In genomic region chr12:49567302-49567610, GRCh38 we compare ENCODE assay signal across 1 cellular context.
TF ChIP-seq lines count a peak whose summit lies in the region.

No MANE protein-coding gene starts in this region.

TF ChIP-seq in GM23338, 12 proteins besides CTCF, POLR2A, EP300 and RAD21 (continued from another document):
- no peak for TF ChIP-seq ZNF462 (CRISPR knock-in tag; IDR thresholded peaks at IDR 0.05)
- TF ChIP-seq ETS1 (IDR thresholded peaks at IDR 0.05) = no peak
- TF ChIP-seq STAT1 (IDR thresholded peaks at IDR 0.05; ENCODE audit: unreplicated experiment) = no peak
